20 cellular contexts compared by ENCODE assay signal in genomic region chr6:166970776-166971175, GRCh38. TPM values are rescaled to one million over a fixed set of nuclear protein-coding genes. Genes with fewer than 3 reads are reported as not detected.
A peak's percentile ranks its signal among the peaks of the same experiment; 100 is the strongest.
DNase-seq lines count a peak whose midpoint lies in the region; ATAC-seq, FAIRE-seq and TF ChIP-seq lines count a peak whose summit lies in the region.
"Had no signal": no experiment of that assay in that cellular context is flagged by ENCODE, and none has a peak within 500 bp of the region (broad histone marks: within the 10 kb centered on the region; RNA-seq: fewer than 3 reads in every experiment).

No MANE protein-coding gene starts in this region.

- CTCF ChIA-PET in HepG2 (lab: Yijun Ruan, JAX; ENCODE audit: low intra/inter-chr PET ratio, low total read pairs), result no interaction called here

- H3K4me1 ChIP-seq in HepG2 (ENCODE audit: insufficient read depth, low read length) (no peaks in the 10 kb centered on the region), thyroid gland (peaks cover 36 to 38% of the 10 kb centered on the region in 2 donors)

- peaks cover 15% of the 10 kb centered on the region for H3K9me3 Mint-ChIP-seq in activated naive CD8-positive, alpha-beta T cell treated with anti-CD3 and anti-CD28 coated beads, Interleukin-2, amount 50 U/mL, for 24 hours
- H3K9me3 Mint-ChIP-seq in activated naive CD8-positive, alpha-beta T cell treated with anti-CD3 and anti-CD28 coated beads for 36 hours, result peaks cover 13% of the 10 kb centered on the region
- H3K9me3 Mint-ChIP-seq in stimulated activated naive B cell treated with anti-CD40 and anti-IgM and Interleukin-4, amounts not matched to agents 10 μg/mL and 1 μg/mL and 100 μg/mL, for 72 hours, result peaks cover 2 to 7% of the 10 kb centered on the region in 2 donors

- H3K9me3 ChIP-seq in T-helper 17 cell (ENCODE audit: control insufficient read depth, low read length, poor library complexity, severe bottlenecking), result no peaks in the 10 kb centered on the region
- H3K9me3 ChIP-seq in HepG2 (ENCODE audit: low read length), result no peaks in the 10 kb centered on the region
- no peaks in the 10 kb centered on the region for H3K9me3 ChIP-seq in thyroid gland

- no peak overlapping the region for H3K27ac Mint-ChIP-seq in activated naive CD8-positive, alpha-beta T cell treated with anti-CD3 and anti-CD28 coated beads, Interleukin-2, amount 50 U/mL, for 24 hours
- no peak overlapping the region for H3K27ac Mint-ChIP-seq in activated naive CD8-positive, alpha-beta T cell treated with anti-CD3 and anti-CD28 coated beads for 36 hours
- H3K27ac Mint-ChIP-seq in T-helper 17 cell, result peak overlapping the region; percentile 60
- H3K27ac Mint-ChIP-seq in stimulated activated naive B cell treated with anti-CD40 and anti-IgM and Interleukin-4, amounts not matched to agents 10 μg/mL and 1 μg/mL and 100 μg/mL, for 72 hours, result no peak overlapping the region
- H3K27ac Mint-ChIP-seq: IgD-negative memory B cell had no signal

- H3K27me3 ChIP-seq in HepG2 (ENCODE audit: control insufficient read depth in 1 of 2, insufficient read depth in 2 of 2, low read length in 2 of 2) (no peaks in the 10 kb centered on the region), thyroid gland (no peaks in the 10 kb centered on the region)

- no peak overlapping the region for H3K4me3 Mint-ChIP-seq in activated naive CD8-positive, alpha-beta T cell treated with anti-CD3 and anti-CD28 coated beads, Interleukin-2, amount 50 U/mL, for 24 hours
- H3K4me3 Mint-ChIP-seq in activated naive CD8-positive, alpha-beta T cell treated with anti-CD3 and anti-CD28 coated beads for 36 hours, result no peak overlapping the region
- no peak overlapping the region for H3K4me3 Mint-ChIP-seq in T-helper 17 cell
- H3K4me3 Mint-ChIP-seq in stimulated activated naive B cell treated with anti-CD40 and anti-IgM and Interleukin-4, amounts not matched to agents 10 μg/mL and 1 μg/mL and 100 μg/mL, for 72 hours, result no peak overlapping the region
- H3K4me3 Mint-ChIP-seq: B cell, CD14-positive monocyte had no signal

- no peak for TF ChIP-seq POLR2A in HepG2 (IDR thresholded peaks at IDR 0.05; ENCODE audit: insufficient read depth in 1 of 2, low read depth in 2 of 2, low read length in 2 of 2)
- TF ChIP-seq POLR2A in thyroid gland (IDR thresholded peaks at IDR 0.05), result no peak

- no peak overlapping the region for H3K4me2 ChIP-seq in HepG2 (ENCODE audit: low read depth, low read length)

- no peak for TF ChIP-seq RAD21 in HepG2 (CRISPR knock-in tag; IDR thresholded peaks at IDR 0.05)

- TF ChIP-seq EP300 in HepG2 (IDR thresholded peaks at IDR 0.05; ENCODE audit: low read depth in 2 of 2, low read length in 2 of 2), result no peak
- no peak for TF ChIP-seq EP300 in HepG2 (CRISPR knock-in tag; IDR thresholded peaks at IDR 0.05; ENCODE audit: borderline replicate concordance)

- BruUV-seq in HepG2 (replicated peaks; lab: Mats Ljungman, UMichigan), result no TSS peak

- H3K27ac ChIP-seq in HepG2 (ENCODE audit: extremely low read length, insufficient read depth, low read length) (no peak overlapping the region), thyroid gland (peak overlapping the region; percentile 95 to 99 (median 96))
- H3K27ac ChIP-seq: GM23248 had no signal

- peaks cover 16% of the 10 kb centered on the region for H3K4me1 Mint-ChIP-seq in activated naive CD8-positive, alpha-beta T cell treated with anti-CD3 and anti-CD28 coated beads, Interleukin-2, amount 50 U/mL, for 24 hours
- H3K4me1 Mint-ChIP-seq in activated naive CD8-positive, alpha-beta T cell treated with anti-CD3 and anti-CD28 coated beads for 36 hours, result peaks cover 8% of the 10 kb centered on the region
- H3K4me1 Mint-ChIP-seq in T-helper 17 cell, result peaks cover 23% of the 10 kb centered on the region
- H3K4me1 Mint-ChIP-seq in stimulated activated naive B cell treated with anti-CD40 and anti-IgM and Interleukin-4, amounts not matched to agents 10 μg/mL and 1 μg/mL and 100 μg/mL, for 72 hours, result peaks cover 6 to 24% of the 10 kb centered on the region in 2 donors

- 87% methylated on average over 11 of the region's 17 CpGs for WGBS in HepG2 (ENCODE audit: low lambda C conversion rate)
- WGBS in thyroid gland, 2 donors, result 73 to 97% methylated on average over 9 to 10 of the region's 17 CpGs

- POLR2A ChIA-PET in HepG2 (lab: Yijun Ruan, JAX), result no interaction called here

- DNase-seq in activated naive CD8-positive, alpha-beta T cell treated with anti-CD3 and anti-CD28 coated beads, Interleukin-2, amount 50 U/mL, for 24 hours, result no peak
- DNase-seq in activated naive CD8-positive, alpha-beta T cell treated with anti-CD3 and anti-CD28 coated beads for 36 hours, result no peak
- DNase-seq in T-helper 17 cell, result no peak
- no peak for DNase-seq in HepG2 (ENCODE audit: low spot score)
- DNase-seq in thyroid gland, result peak in 1 of 2 donors; percentile 20
- DNase-seq in stimulated activated naive B cell treated with anti-CD40 and anti-IgM and Interleukin-4, amounts not matched to agents 10 μg/mL and 1 μg/mL and 100 μg/mL, for 72 hours, result no peak
- DNase-seq in COLO829 (ENCODE audit: low spot score), result no peak
- DNase-seq: Calu3, DMS79, EL, GM23248 had no signal

- FAIRE-seq in HepG2 (lab: Jason Lieb, UNC), result no peak
- FAIRE-seq: A204.1, G401.6, GM12891, H54 had no signal

- in situ Hi-C loops in HepG2 (cut with HindIII; ENCODE audit: extremely low pct_ligation_motif_present, low pct_unique_long_range_greater_than_20kb), result no loop called here

- intact Hi-C loops in HepG2 (cut with micrococcal nuclease; ENCODE audit: unreplicated experiment) (no loop called here), thyroid gland (cut with DNase I) (no loop called here)

- no peaks in the 10 kb centered on the region for H3K27me3 Mint-ChIP-seq in activated naive CD8-positive, alpha-beta T cell treated with anti-CD3 and anti-CD28 coated beads, Interleukin-2, amount 50 U/mL, for 24 hours
- no peaks in the 10 kb centered on the region for H3K27me3 Mint-ChIP-seq in activated naive CD8-positive, alpha-beta T cell treated with anti-CD3 and anti-CD28 coated beads for 36 hours
- H3K27me3 Mint-ChIP-seq in T-helper 17 cell, result no peaks in the 10 kb centered on the region
- H3K27me3 Mint-ChIP-seq in stimulated activated naive B cell treated with anti-CD40 and anti-IgM and Interleukin-4, amounts not matched to agents 10 μg/mL and 1 μg/mL and 100 μg/mL, for 72 hours, result no peaks in the 10 kb centered on the region
- H3K27me3 Mint-ChIP-seq: B cell, IgD-negative memory B cell had no signal

- H2AFZ ChIP-seq in HepG2 (ENCODE audit: low read length), result no peak overlapping the region
- H2AFZ ChIP-seq: GM23248 had no signal

- no peaks in the 10 kb centered on the region for H3K79me2 ChIP-seq in HepG2 (ENCODE audit: insufficient read depth, low read length)

- H3K9ac ChIP-seq in HepG2 (ENCODE audit: insufficient read depth, low read depth, low read length), result no peak overlapping the region
- H3K9ac ChIP-seq: GM23248 had no signal

- no peaks in the 10 kb centered on the region for H4K20me1 ChIP-seq in HepG2 (ENCODE audit: insufficient read depth, low read length)

- ATAC-seq in activated naive CD8-positive, alpha-beta T cell treated with anti-CD3 and anti-CD28 coated beads, Interleukin-2, amount 50 U/mL, for 24 hours, result peak; percentile 10
- ATAC-seq in T-helper 17 cell (no peak), HepG2 (peak; percentile 27; the same call in 1 of the 3 replicates), HG02759 (IDR thresholded peaks at IDR 0.05; ENCODE audit: unreplicated experiment) (no peak)
- no peak for ATAC-seq in stimulated activated naive B cell treated with anti-CD40 and anti-IgM and Interleukin-4, amounts not matched to agents 10 μg/mL and 1 μg/mL and 100 μg/mL, for 72 hours (replicated peaks)
- ATAC-seq: HCT116 had no signal

- H3K36me3 Mint-ChIP-seq in activated naive CD8-positive, alpha-beta T cell treated with anti-CD3 and anti-CD28 coated beads, Interleukin-2, amount 50 U/mL, for 24 hours (ENCODE audit: low read depth), result peaks cover 18% of the 10 kb centered on the region
- H3K36me3 Mint-ChIP-seq in activated naive CD8-positive, alpha-beta T cell treated with anti-CD3 and anti-CD28 coated beads for 36 hours, result peaks cover 20% of the 10 kb centered on the region
- H3K36me3 Mint-ChIP-seq in T-helper 17 cell (ENCODE audit: low read depth), result no peaks in the 10 kb centered on the region
- peaks cover 2 to 3% of the 10 kb centered on the region in 2 donors for H3K36me3 Mint-ChIP-seq in stimulated activated naive B cell treated with anti-CD40 and anti-IgM and Interleukin-4, amounts not matched to agents 10 μg/mL and 1 μg/mL and 100 μg/mL, for 72 hours

- H3K36me3 ChIP-seq in HepG2 (replicated peaks in 1 of 2; ENCODE audit: control insufficient read depth in 1 of 2, insufficient read depth in 2 of 2, low read length in 2 of 2) (peaks cover 2 to 3% of the 10 kb centered on the region in 2 experiments; a peak in 1 of 5 replicates), thyroid gland (no peaks in the 10 kb centered on the region)

- TF ChIP-seq CTCF in HepG2 (CRISPR knock-in tag; IDR thresholded peaks at IDR 0.05) (no peak), thyroid gland (IDR thresholded peaks at IDR 0.05) (no peak)

- H3K4me3 ChIP-seq in HepG2 (replicated peaks in 1 of 3; ENCODE audit: insufficient read depth in 1 of 3, low read depth in 2 of 3, low read length in 3 of 3), result no peak overlapping the region
- H3K4me3 ChIP-seq in thyroid gland (replicated peaks in 1 of 3), result no peak overlapping the region
- H3K4me3 ChIP-seq: GM23248 had no signal

RNA-seq across cellular contexts. Expression of gene RNASET2, which starts 14.4 kb away (rescaled TPM):
- total RNA-seq in activated naive CD8-positive, alpha-beta T cell treated with anti-CD3 and anti-CD28 coated beads for 36 hours, result 10 to 100 TPM; 34.1 to 35.8 TPM
- 100 to 1,000 TPM; 245 to 340 TPM for total RNA-seq in T-helper 17 cell
- 22.4 and 44.6 TPM in 2 replicates for total RNA-seq in HepG2 (2016; rRNA removed; fragmentation: Illumina TruSeq; extraction: Trizol)
- total RNA-seq in HepG2 (2016; cell fraction: cytosol; rRNA removed; fragmentation: Illumina TruSeq; extraction: Trizol; ENCODE audit: low read depth), result 26.9 and 41.2 TPM in 2 replicates
- 25.4 and 45.4 TPM in 2 replicates for total RNA-seq in HepG2 (2016; cell fraction: insoluble cytoplasmic fraction; rRNA removed; fragmentation: Illumina TruSeq; extraction: Trizol)
- total RNA-seq in HepG2 (2016; cell fraction: membrane; rRNA removed; fragmentation: Illumina TruSeq; extraction: Trizol), result 24.1 and 38.2 TPM in 2 replicates
- 30.2 and 32.0 TPM in 2 replicates for total RNA-seq in HepG2 (2016; cell fraction: nucleus; rRNA removed; fragmentation: Illumina TruSeq; extraction: Trizol)
- polyA plus RNA-seq in HepG2 (2011; rRNA removed), result 597 and 696 TPM in 2 replicates
- polyA plus RNA-seq in HepG2 (2011; cell fraction: cytosol; rRNA removed), result 456 and 545 TPM in 2 replicates
- polyA plus RNA-seq in HepG2 (2011; cell fraction: nucleus; rRNA removed), result 515 and 552 TPM in 2 replicates
- polyA plus RNA-seq in HepG2 (2012), result 446 and 587 TPM in 2 replicates
- polyA plus RNA-seq in HepG2 (2016; cell fraction: cytosol; fragmentation: Illumina TruSeq; extraction: Trizol; ENCODE audit: low read depth), result 21.3 and 41.6 TPM in 2 replicates
- 26.6 and 27.0 TPM in 2 replicates for polyA plus RNA-seq in HepG2 (2016; cell fraction: insoluble cytoplasmic fraction; fragmentation: Illumina TruSeq; extraction: Trizol; ENCODE audit: low read depth)
- polyA plus RNA-seq in HepG2 (2016; cell fraction: membrane; fragmentation: Illumina TruSeq; extraction: Trizol; ENCODE audit: low read depth), result 23.6 and 34.9 TPM in 2 replicates
- polyA plus RNA-seq in HepG2 (2016; cell fraction: nucleus; fragmentation: Illumina TruSeq; extraction: Trizol; ENCODE audit: insufficient read depth, low read depth), result 68.7 and 69.0 TPM in 2 replicates
- polyA minus RNA-seq in HepG2 (2011; rRNA and poly(A)+ RNA removed; ENCODE audit: low replicate concordance), result 4.7 and 104 TPM in 2 replicates
- polyA minus RNA-seq in HepG2 (2011; cell fraction: cytosol; rRNA and poly(A)+ RNA removed), result 149 and 185 TPM in 2 replicates
- polyA minus RNA-seq in HepG2 (2011; cell fraction: nucleus; rRNA and poly(A)+ RNA removed), result 159 and 184 TPM in 2 replicates
- total RNA-seq in thyroid gland, result 100 to 1,000 TPM in 2 of 4 donors, 10 to 100 TPM in 2; 51.6 to 138 (median 109) TPM

RNA-seq across cellular contexts. Expression of gene CEP43, which starts 28.4 kb away (rescaled TPM):
- total RNA-seq in activated naive CD8-positive, alpha-beta T cell treated with anti-CD3 and anti-CD28 coated beads for 36 hours, result 10 to 100 TPM; 24.5 to 27.3 TPM
- total RNA-seq in T-helper 17 cell (10 to 100 TPM; 19.8 to 24.0 TPM), HepG2 (2016; rRNA removed; fragmentation: Illumina TruSeq; extraction: Trizol) (73.9 and 88.4 TPM in 2 replicates), thyroid gland (10 to 100 TPM; 30.0 to 39.9 (median 33.8) TPM)
- 84.7 and 89.7 TPM in 2 replicates for total RNA-seq in HepG2 (2016; cell fraction: cytosol; rRNA removed; fragmentation: Illumina TruSeq; extraction: Trizol; ENCODE audit: low read depth)
- total RNA-seq in HepG2 (2016; cell fraction: insoluble cytoplasmic fraction; rRNA removed; fragmentation: Illumina TruSeq; extraction: Trizol), result 68.4 and 95.5 TPM in 2 replicates
- total RNA-seq in HepG2 (2016; cell fraction: membrane; rRNA removed; fragmentation: Illumina TruSeq; extraction: Trizol), result 46.9 and 49.2 TPM in 2 replicates
- total RNA-seq in HepG2 (2016; cell fraction: nucleus; rRNA removed; fragmentation: Illumina TruSeq; extraction: Trizol), result 62.5 and 63.7 TPM in 2 replicates
- polyA plus RNA-seq in HepG2 (2011; rRNA removed), result 20.7 and 29.3 TPM in 2 replicates
- 8.6 and 10.8 TPM in 2 replicates for polyA plus RNA-seq in HepG2 (2011; cell fraction: cytosol; rRNA removed)
- polyA plus RNA-seq in HepG2 (2011; cell fraction: nucleus; rRNA removed), result 39.4 and 43.9 TPM in 2 replicates
- polyA plus RNA-seq in HepG2 (2012), result 15.0 and 26.1 TPM in 2 replicates
- polyA plus RNA-seq in HepG2 (2016; cell fraction: cytosol; fragmentation: Illumina TruSeq; extraction: Trizol; ENCODE audit: low read depth), result 15.3 and 16.0 TPM in 2 replicates
- 90.9 and 96.9 TPM in 2 replicates for polyA plus RNA-seq in HepG2 (2016; cell fraction: insoluble cytoplasmic fraction; fragmentation: Illumina TruSeq; extraction: Trizol; ENCODE audit: low read depth)
- polyA plus RNA-seq in HepG2 (2016; cell fraction: membrane; fragmentation: Illumina TruSeq; extraction: Trizol; ENCODE audit: low read depth), result 23.9 and 25.0 TPM in 2 replicates
- polyA plus RNA-seq in HepG2 (2016; cell fraction: nucleus; fragmentation: Illumina TruSeq; extraction: Trizol; ENCODE audit: insufficient read depth, low read depth), result 111 and 119 TPM in 2 replicates
- polyA minus RNA-seq in HepG2 (2011; rRNA and poly(A)+ RNA removed; ENCODE audit: low replicate concordance), result 4.7 and 5.1 TPM in 2 replicates
- 15.3 and 20.4 TPM in 2 replicates for polyA minus RNA-seq in HepG2 (2011; cell fraction: cytosol; rRNA and poly(A)+ RNA removed)
- 42.8 and 56.1 TPM in 2 replicates for polyA minus RNA-seq in HepG2 (2011; cell fraction: nucleus; rRNA and poly(A)+ RNA removed)

Comparison
In these comparisons a context has a peak if more than half of its experiments do, and no peak if none do; other contexts are left out.
1. ATAC-seq: peak in activated naive CD8-positive, alpha-beta T cell treated with anti-CD3 and anti-CD28 coated beads, Interleukin-2, amount 50 U/mL, for 24 hours (single experiment) and HepG2 (single experiment); none in T-helper 17 cell (single experiment), HG02759 (single experiment) and stimulated activated naive B cell treated with anti-CD40 and anti-IgM and Interleukin-4, amounts not matched to agents 10 μg/mL and 1 μg/mL and 100 μg/mL, for 72 hours (0 of 2).